Comparison of ENCODE assay signal across 25 cellular contexts in the genomic region with DNA sequence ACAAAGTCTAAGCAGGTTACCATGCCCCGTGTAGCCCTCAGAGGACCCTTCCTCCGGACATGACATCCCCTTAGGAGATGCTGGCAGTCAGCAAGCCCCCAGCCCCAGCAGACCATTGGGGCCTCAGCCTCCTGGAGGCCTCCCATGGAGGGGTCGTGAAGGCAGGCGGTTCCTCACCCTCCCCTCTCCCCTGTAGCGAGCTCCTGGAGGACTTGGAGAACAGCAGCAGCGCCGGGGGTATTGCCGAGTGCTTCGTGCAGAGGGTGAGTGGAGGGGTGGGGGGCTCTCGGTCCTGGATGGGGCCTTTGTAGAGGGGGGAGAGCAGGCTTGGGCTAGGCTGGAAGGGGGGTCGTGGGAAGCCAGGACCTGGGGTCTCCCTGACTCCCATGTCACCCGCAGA. TPM values are rescaled to one million over a fixed set of nuclear protein-coding genes. Genes with fewer than 3 reads are reported as not detected.
DNase-seq lines count a peak whose midpoint lies in the region; ATAC-seq and TF ChIP-seq lines count a peak whose summit lies in the region.
"Had no signal": no experiment of that assay in that cellular context is flagged by ENCODE, and none has a peak within 500 bp of the region (broad histone marks: within the 10 kb centered on the region; RNA-seq: fewer than 3 reads in every experiment).

No MANE protein-coding gene starts in this region.

- H3K14ac ChIP-seq in H9 (ENCODE audit: insufficient read depth, low read length) = no peak overlapping the region

- no peak overlapping the region for H2BK20ac ChIP-seq in H9 (ENCODE audit: low read depth, low read length, poor library complexity, severe bottlenecking)

- H3K27me3 Mint-ChIP-seq in H9 (ENCODE audit: low read depth) = peaks cover 1% of the 10 kb centered on the region; the same call in 1 of the 2 replicates
- H3K27me3 Mint-ChIP-seq: activated CD4-positive, alpha-beta T cell treated with anti-CD3 and anti-CD28 coated beads for 36 hours; activated CD8-positive, alpha-beta memory T cell treated with anti-CD3 and anti-CD28 coated beads, Interleukin-2, amount 10 ng/mL, durations not matched to agents 7 days and 5 days; activated T-helper 17 cell treated with anti-CD3 and anti-CD28 coated beads, Interleukin-2, amount 50 U/mL, for 72 hours had no signal

- H3K4me1 ChIP-seq in heart right ventricle (peaks cover 3 to 46% (median 24%) of the 10 kb centered on the region in 9 donors), ascending aorta (peaks cover 9 to 25% of the 10 kb centered on the region in 2 donors), osteoblast (ENCODE audit: insufficient read depth, low read length) (peaks cover 18% of the 10 kb centered on the region), H9 (ENCODE audit: insufficient read depth, low read length) (peaks cover 4% of the 10 kb centered on the region; the same call in 1 of the 2 replicates)

- H3K36me3 Mint-ChIP-seq in H9 (ENCODE audit: insufficient read depth in 1 of 3, low read depth in 3 of 3) = peaks cover 17 to 66% (median 47%) of the 10 kb centered on the region in 3 experiments

- no peak overlapping the region for H3K18ac ChIP-seq in H9 (ENCODE audit: insufficient read length, low read depth, low read length)

- DNase-seq in heart right ventricle (no peak), Right ventricle myocardium superior (no peak), ascending aorta (ENCODE audit: low spot score in 2 of 2) (no peak), osteoblast (ENCODE audit: insufficient read length, low spot score, missing footprints) (peak; percentile 63), H9 (no peak), OCI-M2 (lab: John Stamatoyannopoulos, UW; ENCODE audit: unreplicated experiment) (no peak), T1000 (lab: John Stamatoyannopoulos, UW) (no peak)
- no peak for DNase-seq in stimulated activated CD4-positive, alpha-beta T cell treated with anti-CD3 and anti-CD28 coated beads, Interleukin-1b, Interleukin-23, amount 100 ng/mL, for 48 hours
- DNase-seq: activated CD4-positive, alpha-beta T cell treated with anti-CD3 and anti-CD28 coated beads for 36 hours; activated CD8-positive, alpha-beta memory T cell treated with anti-CD3 and anti-CD28 coated beads, Interleukin-2, amount 10 ng/mL, durations not matched to agents 7 days and 5 days; activated naive CD8-positive, alpha-beta T cell treated with anti-CD3 and anti-CD28 coated beads for 36 hours; C1 segment of cervical spinal cord; effector memory CD8-positive, alpha-beta T cell; esophagus squamous epithelium; kidney glomerular epithelial cell; NCI-H1105 treated with DMSO at 0.1 percent for 48 hours; NCI-H2081; NCI-H345; SIG-M5; stimulated activated CD4-positive, alpha-beta T cell treated with anti-CD3 and anti-CD28 coated beads, Interleukin-2, amount 100 ng/mL, for 24 hours; T-cell; thyroid gland had no signal

- no peak overlapping the region for H3K4me2 ChIP-seq in osteoblast (ENCODE audit: insufficient read depth, low read length)
- H3K4me2 ChIP-seq in H9 (ENCODE audit: insufficient read depth, insufficient read length, low read length) = no peak overlapping the region

- peaks cover 19 to 26% of the 10 kb centered on the region in 2 experiments for H3K4me1 Mint-ChIP-seq in H9

- H4K20me1 ChIP-seq in osteoblast (ENCODE audit: insufficient read depth, low read length) (peaks cover 18% of the 10 kb centered on the region), H9 (ENCODE audit: control insufficient read depth, insufficient read depth, insufficient read length) (peaks cover 2% of the 10 kb centered on the region)

- H2BK120ac ChIP-seq in H9 (ENCODE audit: low read depth, low read length, poor library complexity, severe bottlenecking) = no peak overlapping the region

- H3K9me3 Mint-ChIP-seq in H9 = no peaks in the 10 kb centered on the region; a peak in 1 of 5 replicates
- H3K9me3 Mint-ChIP-seq: activated naive CD8-positive, alpha-beta T cell treated with anti-CD3 and anti-CD28 coated beads for 36 hours; activated T-helper 17 cell treated with anti-CD3 and anti-CD28 coated beads, Interleukin-2, amount 50 U/mL, for 72 hours; T-cell had no signal

- no peak overlapping the region for H4K91ac ChIP-seq in H9 (ENCODE audit: insufficient read length, low read depth, low read length)

- H3K23me2 ChIP-seq in H9 (ENCODE audit: insufficient read length, low read depth, low read length, poor library complexity, severe bottlenecking) = peaks cover 7% of the 10 kb centered on the region

- H3K56ac ChIP-seq in H9 (ENCODE audit: insufficient read length, low read depth, low read length) = no peak overlapping the region

- H3K4ac ChIP-seq in H9 (ENCODE audit: low read depth, low read length) = no peak overlapping the region

- no peak overlapping the region for H3K9ac ChIP-seq in H9 (ENCODE audit: extremely low read depth, insufficient read length, low read length)

- H3T11ph ChIP-seq in H9 (ENCODE audit: low read length) = no peak overlapping the region

- WGBS in heart right ventricle, 2 donors = 71 to 81% methylated on average over 12 of the region's 12 CpGs
- WGBS in H9 (ENCODE audit: extremely low coverage, insufficient read length, low lambda C conversion rate) = no CpG with 5 or more reads among the region's 12 CpGs

- no peak overlapping the region for H2BK15ac ChIP-seq in H9 (ENCODE audit: low read depth, low read length)

- TF ChIP-seq CTCF in heart right ventricle (IDR thresholded peaks at IDR 0.05) = no peak
- TF ChIP-seq CTCF in ascending aorta (IDR thresholded peaks at IDR 0.05) = no peak
- no peak for TF ChIP-seq CTCF in osteoblast (IDR thresholded peaks at IDR 0.05; ENCODE audit: extremely low read depth, low read depth, low read length)
- no peak for TF ChIP-seq CTCF in H9 (conservative IDR thresholded peaks at IDR 0.05)

- H3K23ac ChIP-seq in H9 (ENCODE audit: insufficient read length, low read depth, low read length) = no peak overlapping the region

- H2BK12ac ChIP-seq in H9 (ENCODE audit: insufficient read length, low read depth, low read length) = no peak overlapping the region

- ATAC-seq in heart right ventricle (no peak), Right ventricle myocardium superior (ENCODE audit: poor library complexity) (no peak)
- ATAC-seq: activated CD4-positive, alpha-beta T cell treated with anti-CD3 and anti-CD28 coated beads for 36 hours; activated CD8-positive, alpha-beta memory T cell treated with anti-CD3 and anti-CD28 coated beads, Interleukin-2, amount 10 ng/mL, durations not matched to agents 7 days and 5 days; activated T-helper 17 cell treated with anti-CD3 and anti-CD28 coated beads, Interleukin-2, amount 50 U/mL, for 72 hours; effector memory CD8-positive, alpha-beta T cell; pancreas; T-cell had no signal

- no peak overlapping the region for H3K4me3 Mint-ChIP-seq in H9
- H3K4me3 Mint-ChIP-seq: activated CD4-positive, alpha-beta T cell treated with anti-CD3 and anti-CD28 coated beads for 36 hours; activated CD8-positive, alpha-beta memory T cell treated with anti-CD3 and anti-CD28 coated beads, Interleukin-2, amount 10 ng/mL, durations not matched to agents 7 days and 5 days; activated naive CD8-positive, alpha-beta T cell treated with anti-CD3 and anti-CD28 coated beads for 36 hours; effector memory CD8-positive, alpha-beta T cell had no signal

- H3K79me1 ChIP-seq in H9 (ENCODE audit: insufficient read depth, low read depth, low read length, poor library complexity, severe bottlenecking) = peaks cover 6% of the 10 kb centered on the region

- H2AFZ ChIP-seq in osteoblast (ENCODE audit: low read length) (no peak overlapping the region), H9 (ENCODE audit: low read length) (no peak overlapping the region)

- H3K27me3 ChIP-seq in heart right ventricle (no peaks in the 10 kb centered on the region), ascending aorta (no peaks in the 10 kb centered on the region), osteoblast (ENCODE audit: insufficient read depth, low read length) (no peaks in the 10 kb centered on the region), H9 (ENCODE audit: insufficient read depth, low read length) (no peaks in the 10 kb centered on the region)
- H3K27me3 ChIP-seq: esophagus squamous epithelium, pancreas, thyroid gland had no signal

- no peak overlapping the region for H2AK5ac ChIP-seq in H9 (ENCODE audit: insufficient read length, low read length)

- H3K4me3 ChIP-seq in heart right ventricle = peak overlapping the region in 4 of 10 donors; percentile 67 to 97 (median 80)
- peak overlapping the region in 1 of 2 donors; percentile 97 for H3K4me3 ChIP-seq in ascending aorta
- H3K4me3 ChIP-seq in osteoblast (ENCODE audit: insufficient read depth, low read length) = no peak overlapping the region
- H3K4me3 ChIP-seq: pancreas, thyroid gland had no signal

- no peak overlapping the region for H2BK5ac ChIP-seq in H9 (ENCODE audit: insufficient read length, low read length)

- H3K36me3 ChIP-seq in heart right ventricle (peaks cover 0 to 60% (median 0%) of the 10 kb centered on the region in 9 donors), ascending aorta (peaks cover 38 to 46% of the 10 kb centered on the region in 2 donors), osteoblast (ENCODE audit: insufficient read depth, low read length) (peaks cover 29% of the 10 kb centered on the region)
- H3K36me3 ChIP-seq: pancreas had no signal

- H3K27ac Mint-ChIP-seq in H9 = no peak overlapping the region
- H3K27ac Mint-ChIP-seq: activated CD4-positive, alpha-beta T cell treated with anti-CD3 and anti-CD28 coated beads for 36 hours; activated CD8-positive, alpha-beta memory T cell treated with anti-CD3 and anti-CD28 coated beads, Interleukin-2, amount 10 ng/mL, durations not matched to agents 7 days and 5 days; activated naive CD8-positive, alpha-beta T cell treated with anti-CD3 and anti-CD28 coated beads for 36 hours; activated T-helper 17 cell treated with anti-CD3 and anti-CD28 coated beads, Interleukin-2, amount 50 U/mL, for 72 hours had no signal

- no peak overlapping the region for H4K8ac ChIP-seq in H9 (replicated peaks; ENCODE audit: insufficient read length, low read depth, low read length)

- no peak overlapping the region for H4K5ac ChIP-seq in H9 (ENCODE audit: insufficient read length, low read depth, low read length)

- peak overlapping the region in 6 of 10 donors; percentile 14 to 100 (median 96) for H3K27ac ChIP-seq in heart right ventricle
- peak overlapping the region; percentile 55 to 86 for H3K27ac ChIP-seq in ascending aorta
- H3K27ac ChIP-seq in osteoblast (ENCODE audit: low read depth, low read length) = no peak overlapping the region
- no peak overlapping the region for H3K27ac ChIP-seq in H9 (ENCODE audit: insufficient read length, low read depth, low read length)
- H3K27ac ChIP-seq: HL-60, pancreas had no signal

- no peaks in the 10 kb centered on the region for H3K9me3 ChIP-seq in heart right ventricle
- H3K9me3 ChIP-seq in ascending aorta = no peaks in the 10 kb centered on the region
- no peaks in the 10 kb centered on the region for H3K9me3 ChIP-seq in osteoblast (ENCODE audit: low read depth, low read length)
- H3K9me3 ChIP-seq in H9 (ENCODE audit: control insufficient read depth, low read depth, low read length) = no peaks in the 10 kb centered on the region
- H3K9me3 ChIP-seq: esophagus squamous epithelium, pancreas, thyroid gland had no signal

- intact Hi-C loops in heart right ventricle (cut with DNase I) = loop anchor here in 2 of 10 donors (10.0 kb wide), 2 partner anchors 119 to 291 kb away; a partner anchor contains a TSS
- intact Hi-C loops in Right ventricle myocardium superior (cut with DNase I) = no loop called here
- intact Hi-C loops in ascending aorta (cut with DNase I) = no loop called here

- H3K79me2 ChIP-seq in osteoblast (ENCODE audit: insufficient read depth, low read length) = peaks cover 42% of the 10 kb centered on the region
- H3K79me2 ChIP-seq in H9 (ENCODE audit: insufficient read depth, low read length) = peaks cover 6% of the 10 kb centered on the region; the same call in 1 of the 2 replicates

RNA-seq across cellular contexts. Expression of a gene that starts 3.7 kb away (rescaled TPM):
- total RNA-seq in heart right ventricle = 10 to 100 TPM in 9 of 10 donors, 1 to 10 TPM in 1; 8.3 to 23.1 (median 15.1) TPM
- polyA plus RNA-seq in heart right ventricle = 10 to 100 TPM in 1 of 2 donors, 1 to 10 TPM in 1; 6.9 to 22.7 TPM
- 9.0 TPM for total RNA-seq in Right ventricle myocardium superior
- total RNA-seq in ascending aorta = 52.9 TPM
- 21.4 and 21.5 TPM in 2 replicates for total RNA-seq in osteoblast
- 167 and 170 TPM in 2 replicates for total RNA-seq in H9 (2021)

RNA-seq across cellular contexts. Expression of a gene that starts 9.5 kb away (rescaled TPM):
- total RNA-seq in heart right ventricle = 100 to 1,000 TPM in 2 of 10 donors, 10 to 100 TPM in 8; 22.8 to 194 (median 48.1) TPM
- polyA plus RNA-seq in heart right ventricle = 10 to 100 TPM; 60.2 to 63.2 TPM
- total RNA-seq in Right ventricle myocardium superior = 44.9 TPM
- total RNA-seq in ascending aorta = 1,166 TPM
- 6.2 and 6.5 TPM in 2 replicates for total RNA-seq in osteoblast
- 14.6 and 15.4 TPM in 2 replicates for total RNA-seq in H9 (2021)

RNA-seq across cellular contexts. Expression of a gene that starts 19.6 kb away (rescaled TPM):
- total RNA-seq in heart right ventricle (1,000 to 10,000 TPM in 7 of 10 donors, 100 to 1,000 TPM in 3; 936 to 1,726 (median 1,424) TPM), Right ventricle myocardium superior (1,176 TPM), ascending aorta (1,453 TPM), osteoblast (44.9 and 56.0 TPM in 2 replicates), H9 (2021) (2,711 and 2,810 TPM in 2 replicates)
- 1,000 to 10,000 TPM in 1 of 2 donors, 100 to 1,000 TPM in 1; 974 to 3,280 TPM for polyA plus RNA-seq in heart right ventricle

RNA-seq across cellular contexts. Expression of a gene that starts 25.0 kb away (rescaled TPM):
- 10 to 100 TPM; 22.9 to 32.3 (median 27.1) TPM for total RNA-seq in heart right ventricle
- polyA plus RNA-seq in heart right ventricle = 10 to 100 TPM; 16.2 to 30.8 TPM
- 22.1 TPM for total RNA-seq in Right ventricle myocardium superior
- 60.8 TPM for total RNA-seq in ascending aorta
- total RNA-seq in osteoblast = 19.9 and 23.0 TPM in 2 replicates
- total RNA-seq in H9 (2021) = 48.3 and 49.2 TPM in 2 replicates

RNA-seq across cellular contexts. Expression of a gene that starts 25.2 kb away (rescaled TPM):
- total RNA-seq in heart right ventricle (10 to 100 TPM; 34.3 to 46.4 (median 38.8) TPM), Right ventricle myocardium superior (32.0 TPM), ascending aorta (12.7 TPM), osteoblast (29.3 and 29.8 TPM in 2 replicates), H9 (2021) (34.9 and 38.0 TPM in 2 replicates)
- polyA plus RNA-seq in heart right ventricle = 10 to 100 TPM; 24.1 to 48.2 TPM

Comparison
In these comparisons a context has a peak if more than half of its experiments do, and no peak if none do; other contexts are left out.
1. H3K27ac ChIP-seq: peak in heart right ventricle (6 of 10) and ascending aorta (2 of 2); none in osteoblast (single experiment) and H9 (single experiment).
2. RNA of a gene that starts 19.6 kb away (total RNA-seq): 2,711 to 2,810 TPM in H9, 936 to 1,726 TPM in heart right ventricle, 1,453 TPM in ascending aorta (single experiment) and 1,176 TPM in Right ventricle myocardium superior (single experiment); 44.9 to 56.0 TPM in osteoblast; every median in the first group is over 10 times any median in the second.